ENCODE assay signal across 17 cellular contexts in genomic region chr7:891805-892204, GRCh38. TPM values are rescaled to one million over a fixed set of nuclear protein-coding genes. Genes with fewer than 3 reads are reported as not detected.
DNase-seq lines count a peak whose midpoint lies in the region; ATAC-seq, FAIRE-seq and TF ChIP-seq lines count a peak whose summit lies in the region.
"Had no signal": no experiment of that assay in that cellular context is flagged by ENCODE, and none has a peak within 500 bp of the region (broad histone marks: within the 10 kb centered on the region; RNA-seq: fewer than 3 reads in every experiment).

No MANE protein-coding gene starts in this region.

- H3K56ac ChIP-seq in H1 (replicated peaks; ENCODE audit: insufficient read length, low read depth, low read length), result no peak overlapping the region

- intact Hi-C loops in right cardiac atrium (cut with DNase I), result no loop called here

- peaks cover 2% of the 10 kb centered on the region; the same call in 1 of the 2 replicates for H3K23me2 ChIP-seq in H1 (ENCODE audit: low read depth, low read length)

- no peak overlapping the region for H3K18ac ChIP-seq in H1 (ENCODE audit: extremely low read depth, low read length)

- H3K23ac ChIP-seq in H1 (ENCODE audit: insufficient read length), result no peak overlapping the region

- TF ChIP-seq POLR2A in H1 (IDR thresholded peaks at IDR 0.05; ENCODE audit: control extremely low read depth in 1 of 2, low read depth in 2 of 2, low read length in 2 of 2), result no peak

- H3K4me3 ChIP-seq in right cardiac atrium (ENCODE audit: low read length), result no peak overlapping the region
- H3K4me3 ChIP-seq in right atrium auricular region, result no peak overlapping the region
- no peak overlapping the region for H3K4me3 ChIP-seq in H1 (ENCODE audit: extremely low read depth in 1 of 4, insufficient read depth in 2 of 4, low read depth in 3 of 4, low read length in 4 of 4)
- H3K4me3 ChIP-seq: A549, BLaER1 had no signal

- H3K27ac ChIP-seq in right cardiac atrium (ENCODE audit: low read length) (no peak overlapping the region), right atrium auricular region (no peak overlapping the region), RWPE1 (peak overlapping the region; percentile 21; the same call in 1 of the 2 replicates), H1 (ENCODE audit: low read depth, low read length) (no peak overlapping the region)
- H3K27ac ChIP-seq: 22Rv1, A549, BLaER1 had no signal

- no peak overlapping the region for H4K91ac ChIP-seq in H1 (replicated peaks; ENCODE audit: insufficient read length, low read length)

- H3K36me3 ChIP-seq in right atrium auricular region (peaks cover 88% of the 10 kb centered on the region), H1 (ENCODE audit: control insufficient read depth in 2 of 4, insufficient read depth in 4 of 4, low read length in 3 of 4) (peaks cover 24 to 75% (median 57%) of the 10 kb centered on the region in 4 experiments)

- TF ChIP-seq EP300 in H1 (IDR thresholded peaks at IDR 0.05; ENCODE audit: borderline replicate concordance in 1 of 2, low read depth in 2 of 2, low read length in 2 of 2), result no peak

- peaks cover 30% of the 10 kb centered on the region for H3K79me1 ChIP-seq in H1 (ENCODE audit: low read depth, low read length)

- peaks cover 19 to 39% of the 10 kb centered on the region in 2 experiments for H4K20me1 ChIP-seq in H1 (replicated peaks in 1 of 2; ENCODE audit: control insufficient read depth in 1 of 2, insufficient read depth in 2 of 2, low read length in 2 of 2)

- H3K4ac ChIP-seq in H1 (replicated peaks; ENCODE audit: insufficient read length, low read depth, low read length), result no peak overlapping the region

- FAIRE-seq in H1 (lab: Jason Lieb, UNC), result no peak
- FAIRE-seq: A549 had no signal

- no peak overlapping the region for H2BK120ac ChIP-seq in H1 (replicated peaks; ENCODE audit: low read depth, low read length)

- no peak for ATAC-seq in right cardiac atrium
- ATAC-seq: A549 had no signal

- H4K5ac ChIP-seq in H1 (ENCODE audit: insufficient read length, low read depth, low read length), result no peak overlapping the region

- no peak overlapping the region for H2AK5ac ChIP-seq in H1 (ENCODE audit: low read depth, low read length)

- H2BK5ac ChIP-seq in H1 (ENCODE audit: low read depth, low read length), result no peak overlapping the region

- H3K4me2 ChIP-seq in H1 (ENCODE audit: insufficient read depth in 1 of 2, low read depth in 2 of 2, low read length in 2 of 2), result no peak overlapping the region
- H3K4me2 ChIP-seq: A549, BLaER1 had no signal

- H3K9me3 ChIP-seq in right cardiac atrium (ENCODE audit: control insufficient read depth, low read length) (no peaks in the 10 kb centered on the region), right atrium auricular region (no peaks in the 10 kb centered on the region), H1 (ENCODE audit: insufficient read depth in 2 of 2, low read depth in 1 of 2, low read length in 1 of 2) (no peaks in the 10 kb centered on the region)
- H3K9me3 ChIP-seq: A549, BLaER1 had no signal

- no peak overlapping the region for H3K9ac ChIP-seq in H1 (replicated peaks in 1 of 4; ENCODE audit: extremely low read depth in 1 of 4, low read depth in 3 of 4, low read length in 3 of 4)
- H3K9ac ChIP-seq: BLaER1 had no signal

- DNase-seq in right cardiac atrium (peak in 2 of 3 donors; percentile 37 to 41), right atrium auricular region (ENCODE audit: low spot score) (no peak), RWPE1 (ENCODE audit: low spot score) (no peak), H1 (ENCODE audit: low read depth in 1 of 2, low spot score in 2 of 2) (no peak), HuH-7.5 (ENCODE audit: low spot score) (no peak), pons (ENCODE audit: low spot score) (no peak), NCI-H226 (no peak)
- DNase-seq: AML-193; CD4-positive, alpha-beta memory T cell; DMS79 treated with DMSO at 0.1 percent for 48 hours; GF-D8; GOT3; H9; KBM-7 had no signal

- no peak overlapping the region for H2BK20ac ChIP-seq in H1 (ENCODE audit: low read length)

- H2BK12ac ChIP-seq in H1 (ENCODE audit: low read depth, low read length), result no peak overlapping the region

- H2BK15ac ChIP-seq in H1 (ENCODE audit: low read length), result no peak overlapping the region

- peaks cover 0 to 29% of the 10 kb centered on the region in 2 experiments; a peak in 2 of 4 replicates for H3K79me2 ChIP-seq in H1 (ENCODE audit: control insufficient read depth in 1 of 2, insufficient read depth in 2 of 2, low read length in 2 of 2)

- no peaks in the 10 kb centered on the region for H3K27me3 ChIP-seq in right cardiac atrium (ENCODE audit: control insufficient read depth, insufficient read depth)
- H3K27me3 ChIP-seq in right atrium auricular region, result no peaks in the 10 kb centered on the region
- no peaks in the 10 kb centered on the region for H3K27me3 ChIP-seq in H1 (replicated peaks in 1 of 4; ENCODE audit: control insufficient read depth in 3 of 4, extremely low read depth in 1 of 4, insufficient read depth in 3 of 4, low read length in 3 of 4)
- H3K27me3 ChIP-seq: BLaER1 had no signal

- H3K4me1 ChIP-seq in right cardiac atrium (ENCODE audit: control insufficient read depth, insufficient read depth, low read length) (no peaks in the 10 kb centered on the region), right atrium auricular region (peaks cover 0 to 9% of the 10 kb centered on the region in 2 donors), H1 (replicated peaks in 1 of 4; ENCODE audit: control insufficient read depth in 3 of 4, insufficient read depth in 4 of 4, low read length in 3 of 4) (peaks cover 0 to 12% (median 1%) of the 10 kb centered on the region in 4 experiments; a peak in 2 of 7 replicates)
- H3K4me1 ChIP-seq: A549 had no signal

- no peak for TF ChIP-seq CTCF in right atrium auricular region (IDR thresholded peaks at IDR 0.05)
- TF ChIP-seq CTCF in RWPE1 (conservative IDR thresholded peaks at IDR 0.05; ENCODE audit: low read depth), result no peak
- TF ChIP-seq CTCF in H1 (IDR thresholded peaks at IDR 0.05; ENCODE audit: control extremely low read depth in 1 of 3, insufficient read depth in 1 of 3, low read depth in 1 of 3, low read length in 3 of 3), result no peak

- no peak overlapping the region for H3K14ac ChIP-seq in H1 (ENCODE audit: insufficient read length)

- CTCF ChIA-PET in RWPE1 (lab: Yijun Ruan, JAX) (no interaction called here), H1 (lab: Charles Lee; ENCODE audit: partially characterized antibody) (interaction anchor here (0.8 to 1.4 kb wide), 5 partner anchors 9 to 103 kb away, joined by 3 to 4 read pairs (median 4); no protein-coding TSS in a partner anchor)

- H2AFZ ChIP-seq in H1 (ENCODE audit: low read length), result no peak overlapping the region

- no peak for TF ChIP-seq RAD21 in H1 (IDR thresholded peaks at IDR 0.05 in 1 of 2, conservative IDR thresholded peaks at IDR 0.05 in 1 of 2; ENCODE audit: low read depth in 2 of 2, low read length in 2 of 2)

- POLR2A ChIA-PET in RWPE1 (lab: Yijun Ruan, JAX; ENCODE audit: low non-redundant PET), result no interaction called here
- POLR2A ChIA-PET in H1 (lab: Charles Lee; ENCODE audit: partially characterized antibody), result interaction anchor here (1.0 to 1.4 kb wide), 4 partner anchors 9 to 12 kb away, joined by 3 to 4 read pairs (median 3); no protein-coding TSS in a partner anchor

- H4K8ac ChIP-seq in H1 (ENCODE audit: extremely low read depth, insufficient read depth, low read length), result peak overlapping the region; percentile 85; the same call in 1 of the 2 replicates

- 96% methylated on average over 20 of the region's 20 CpGs for WGBS in right cardiac atrium
- 91% methylated on average over 15 of the region's 20 CpGs; no CpG with 5 or more reads in 1 of the 2 experiments for WGBS in H1 (ENCODE audit: extremely low coverage in 1 of 2, insufficient coverage in 1 of 2, insufficient read length in 1 of 2, insufficient replicate concordance in 2 of 2, low coverage in 1 of 2, low lambda C conversion rate in 2 of 2, missing lambda C conversion rate in 1 of 2), 2 experiments

TF ChIP-seq in H1, 55 proteins besides CTCF, POLR2A, EP300 and RAD21 (continues in another document):
- TF ChIP-seq KDM5A (IDR thresholded peaks at IDR 0.05; ENCODE audit: low read length) (no peak), BCL11A (IDR thresholded peaks at IDR 0.05; ENCODE audit: low read depth in 2 of 2, low read length in 2 of 2) (no peak), MAFK (IDR thresholded peaks at IDR 0.05; ENCODE audit: low read depth, low read length) (no peak), EGR1 (IDR thresholded peaks at IDR 0.05; ENCODE audit: borderline replicate concordance, low read depth, low read length) (no peak), NANOG (IDR thresholded peaks at IDR 0.05; ENCODE audit: insufficient read depth, low read depth, low read length, poor library complexity, severe bottlenecking) (no peak), TAF1 (IDR thresholded peaks at IDR 0.05; ENCODE audit: low read depth, low read length) (no peak), RNF2 (IDR thresholded peaks at IDR 0.05; ENCODE audit: borderline replicate concordance, low read depth, low read length, missing control alignments, poor library complexity, severe bottlenecking) (no peak), RBBP5 (IDR thresholded peaks at IDR 0.05; ENCODE audit: borderline replicate concordance, low read depth, low read length) (no peak)

RNA-seq across cellular contexts. Expression of gene GET4, which starts 15.5 kb away (rescaled TPM):
- total RNA-seq in right cardiac atrium (10 to 100 TPM; 20.1 to 23.6 (median 22.2) TPM), right atrium auricular region (10 to 100 TPM; 16.1 to 19.7 TPM)
- polyA plus RNA-seq in right cardiac atrium (22.2 TPM), H1 (2011; rRNA removed) (74.1 and 95.0 TPM in 2 replicates)
- total RNA-seq in H1 (2021; fragmentation: NEBNext Ultra II Directional; extraction: Animal tissue kit (Norgen Biotek cat#: 25700)), result 52.1 and 56.7 TPM in 2 replicates
- 73.5 TPM for polyA plus RNA-seq in H1 (2011; cell fraction: cytosol; rRNA removed)
- polyA plus RNA-seq in H1 (2011; cell fraction: nucleus; rRNA removed), result 137 TPM
- 42.9 to 72.1 TPM (median 69.9 TPM) in 4 replicates for polyA plus RNA-seq in H1 (2012, experiment 1 of 2)
- 52.9 TPM for polyA plus RNA-seq in H1 (2012, experiment 2 of 2)
- 40.9 TPM for polyA plus RNA-seq in H1 (2013, experiment 1 of 2)
- polyA plus RNA-seq in H1 (2013, experiment 2 of 2), result 40.1 TPM
- 17.7 and 19.3 TPM in 2 replicates for polyA minus RNA-seq in H1 (2011; rRNA and poly(A)+ RNA removed)
- polyA minus RNA-seq in H1 (2011; cell fraction: cytosol; rRNA and poly(A)+ RNA removed), result 28.7 TPM
- polyA minus RNA-seq in H1 (2011; cell fraction: nucleus; rRNA and poly(A)+ RNA removed), result 22.5 TPM

RNA-seq across cellular contexts. Expression of gene SUN1, which starts 59.5 kb away (rescaled TPM):
- total RNA-seq in right cardiac atrium, result 100 to 1,000 TPM; 139 to 163 (median 147) TPM
- 86.9 TPM for polyA plus RNA-seq in right cardiac atrium
- 10 to 100 TPM; 84.4 to 97.5 TPM for total RNA-seq in right atrium auricular region
- 105 and 108 TPM in 2 replicates for total RNA-seq in H1 (2021; fragmentation: NEBNext Ultra II Directional; extraction: Animal tissue kit (Norgen Biotek cat#: 25700))
- 158 and 324 TPM in 2 replicates for polyA plus RNA-seq in H1 (2011; rRNA removed)
- 235 TPM for polyA plus RNA-seq in H1 (2011; cell fraction: cytosol; rRNA removed)
- 512 TPM for polyA plus RNA-seq in H1 (2011; cell fraction: nucleus; rRNA removed)
- polyA plus RNA-seq in H1 (2012, experiment 1 of 2), result 69.8 to 110 TPM (median 95.7 TPM) in 4 replicates
- polyA plus RNA-seq in H1 (2012, experiment 2 of 2), result 31.4 TPM
- 110 TPM for polyA plus RNA-seq in H1 (2013, experiment 1 of 2)
- 106 TPM for polyA plus RNA-seq in H1 (2013, experiment 2 of 2)
- polyA minus RNA-seq in H1 (2011; rRNA and poly(A)+ RNA removed), result 149 and 180 TPM in 2 replicates
- 83.6 TPM for polyA minus RNA-seq in H1 (2011; cell fraction: cytosol; rRNA and poly(A)+ RNA removed)
- 211 TPM for polyA minus RNA-seq in H1 (2011; cell fraction: nucleus; rRNA and poly(A)+ RNA removed)

Comparison
In these comparisons a context has a peak if more than half of its experiments do, and no peak if none do; other contexts are left out.
1. DNase-seq: peak in right cardiac atrium (2 of 3); none in right atrium auricular region (single experiment), RWPE1 (single experiment), H1 (0 of 2), HuH-7.5 (single experiment), pons (single experiment) and NCI-H226 (single experiment).